18 cellular contexts compared by ENCODE assay signal in the genomic region with DNA sequence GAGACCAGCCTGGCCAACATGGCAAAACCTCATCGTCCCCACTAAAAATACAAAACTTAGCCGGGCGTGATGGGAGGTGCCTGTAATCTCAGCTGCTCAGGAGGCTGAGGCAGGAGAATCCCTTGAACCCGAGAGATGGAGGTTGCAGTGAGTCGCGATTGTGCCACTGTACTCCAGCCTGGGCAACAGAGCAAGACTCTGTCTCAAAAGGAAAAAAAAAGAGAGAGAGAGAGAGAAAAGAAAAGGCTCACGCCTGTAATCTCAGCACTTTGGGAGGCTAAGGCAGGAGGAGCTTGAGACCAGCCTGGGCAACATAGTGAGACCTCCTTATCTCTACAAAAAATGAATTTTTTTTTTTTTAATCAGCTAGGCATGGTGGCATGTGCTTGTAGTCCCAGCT.
A peak's percentile ranks its signal among the peaks of the same experiment; 100 is the strongest.
DNase-seq lines count a peak whose midpoint lies in the region; ATAC-seq, FAIRE-seq and TF ChIP-seq lines count a peak whose summit lies in the region.
"Had no signal": no experiment of that assay in that cellular context is flagged by ENCODE, and none has a peak within 500 bp of the region (broad histone marks: within the 10 kb centered on the region; RNA-seq: fewer than 3 reads in every experiment).

No MANE protein-coding gene starts in this region.

- FAIRE-seq in HepG2 (lab: Jason Lieb, UNC), result no peak
- FAIRE-seq: G401.6, GM18507 had no signal

- H3K9me3 ChIP-seq in HepG2 (ENCODE audit: low read length) (no peaks in the 10 kb centered on the region), right lobe of liver (no peaks in the 10 kb centered on the region), OCI-LY7 (ENCODE audit: low read length) (no peaks in the 10 kb centered on the region), sigmoid colon (no peaks in the 10 kb centered on the region)

- DNase-seq in HepG2 (ENCODE audit: low spot score), result no peak
- DNase-seq in right lobe of liver, result no peak
- DNase-seq in OCI-LY7 (ENCODE audit: low spot score), result no peak
- DNase-seq in nephron progenitor cell, result no peak
- DNase-seq in NK-92 (lab: John Stamatoyannopoulos, UW; ENCODE audit: unreplicated experiment), result no peak
- no peak for DNase-seq in GF-D8 (lab: John Stamatoyannopoulos, UW)
- DNase-seq in sigmoid colon, result no peak
- DNase-seq: CD4-positive, alpha-beta T cell; COR-L47; DMS 273 treated with DMSO at 0.1 percent for 48 hours; Kasumi-1; NCI-H1694 treated with DMSO at 0.1 percent for 48 hours; NCI-H446; NCI-H526 treated with DMSO at 0.1 percent for 48 hours had no signal

- H2AFZ ChIP-seq in HepG2 (ENCODE audit: low read length) (no peak overlapping the region), OCI-LY7 (ENCODE audit: low read length) (no peak overlapping the region)

- in situ Hi-C loops in HepG2 (cut with HindIII; ENCODE audit: extremely low pct_ligation_motif_present, low pct_unique_long_range_greater_than_20kb), result no loop called here

- no peak for TF ChIP-seq POLR2A in HepG2 (IDR thresholded peaks at IDR 0.05; ENCODE audit: insufficient read depth in 1 of 2, low read depth in 2 of 2, low read length in 2 of 2)
- no peak for TF ChIP-seq POLR2A in right lobe of liver (IDR thresholded peaks at IDR 0.05)
- TF ChIP-seq POLR2A in sigmoid colon (IDR thresholded peaks at IDR 0.05), result no peak

- H3K4me3 Mint-ChIP-seq in nephron progenitor cell, result no peak overlapping the region
- H3K4me3 Mint-ChIP-seq: CD4-positive, alpha-beta T cell had no signal

- H3K9me2 ChIP-seq in OCI-LY7 (ENCODE audit: insufficient read depth, low read length), result no peaks in the 10 kb centered on the region

- H3K4me2 ChIP-seq in HepG2 (ENCODE audit: low read depth, low read length) (no peak overlapping the region; the same call in 1 of the 2 replicates), OCI-LY7 (ENCODE audit: low read length) (peak overlapping the region; percentile 15; the same call in 1 of the 2 replicates)

- POLR2A ChIA-PET in HepG2 (lab: Yijun Ruan, JAX) (interaction anchor here (1.4 to 2.0 kb wide), 2 partner anchors 37 to 49 kb away, joined by 3 to 7 read pairs; no protein-coding TSS in a partner anchor), OCI-LY7 (lab: Charles Lee) (interaction anchor here (1.0 to 3.3 kb wide), 3 partner anchors 11 to 43 kb away, joined by 3 to 14 read pairs (median 13); no protein-coding TSS in a partner anchor)

- BruUV-seq in HepG2 (replicated peaks; lab: Mats Ljungman, UMichigan) (no TSS peak), OCI-LY7 (replicated peaks; lab: Mats Ljungman, UMichigan) (no TSS peak)

- H3K9me3 Mint-ChIP-seq in nephron progenitor cell, result no peaks in the 10 kb centered on the region
- H3K9me3 Mint-ChIP-seq: CD4-positive, alpha-beta T cell had no signal

- TF ChIP-seq CTCF in HepG2 (CRISPR knock-in tag; IDR thresholded peaks at IDR 0.05) (no peak), right lobe of liver (IDR thresholded peaks at IDR 0.05) (no peak), OCI-LY7 (conservative IDR thresholded peaks at IDR 0.05; ENCODE audit: low read length) (no peak), nephron progenitor cell (IDR thresholded peaks at IDR 0.05) (no peak), sigmoid colon (IDR thresholded peaks at IDR 0.05) (no peak)

- peaks cover 54% of the 10 kb centered on the region for H3K4me1 Mint-ChIP-seq in nephron progenitor cell

- no peak for TF ChIP-seq RAD21 in HepG2 (CRISPR knock-in tag; IDR thresholded peaks at IDR 0.05)

- CTCF ChIA-PET in HepG2 (lab: Yijun Ruan, JAX; ENCODE audit: low intra/inter-chr PET ratio, low total read pairs) (no interaction called here), OCI-LY7 (lab: Charles Lee; ENCODE audit: unreplicated experiment) (no interaction called here)

- H3K27ac ChIP-seq in HepG2 (ENCODE audit: extremely low read length, insufficient read depth, low read length) (peak overlapping the region; percentile 52), right lobe of liver (no peak overlapping the region), OCI-LY7 (ENCODE audit: low read depth, low read length, poor library complexity, severe bottlenecking) (peak overlapping the region; percentile 25), sigmoid colon (no peak overlapping the region)

- H3K4me3 ChIP-seq in HepG2 (replicated peaks in 1 of 3; ENCODE audit: insufficient read depth in 1 of 3, low read depth in 2 of 3, low read length in 3 of 3), result no peak overlapping the region
- no peak overlapping the region for H3K4me3 ChIP-seq in right lobe of liver
- H3K4me3 ChIP-seq in OCI-LY7 (ENCODE audit: low read depth, low read length, poor library complexity, severe bottlenecking), result no peak overlapping the region
- no peak overlapping the region for H3K4me3 ChIP-seq in sigmoid colon

- WGBS in HepG2 (ENCODE audit: low lambda C conversion rate), result 96% methylated on average over 7 of the region's 7 CpGs
- 75% methylated on average over 1 of the region's 7 CpGs for WGBS in right lobe of liver (ENCODE audit: insufficient coverage, low coverage, low lambda C conversion rate, missing lambda C conversion rate)
- 96% methylated on average over 7 of the region's 7 CpGs for WGBS in sigmoid colon, 2 donors

- no peaks in the 10 kb centered on the region for H3K27me3 ChIP-seq in HepG2 (ENCODE audit: control insufficient read depth in 1 of 2, insufficient read depth in 2 of 2, low read length in 2 of 2)
- H3K27me3 ChIP-seq in right lobe of liver, result no peaks in the 10 kb centered on the region
- H3K27me3 ChIP-seq in sigmoid colon, result no peaks in the 10 kb centered on the region

- no peak overlapping the region for H3K9ac ChIP-seq in HepG2 (ENCODE audit: insufficient read depth, low read depth, low read length)

- TF ChIP-seq EP300 in HepG2 (IDR thresholded peaks at IDR 0.05; ENCODE audit: low read depth in 2 of 2, low read length in 2 of 2), result no peak
- TF ChIP-seq EP300 in HepG2 (CRISPR knock-in tag; IDR thresholded peaks at IDR 0.05; ENCODE audit: borderline replicate concordance), result no peak
- TF ChIP-seq EP300 in sigmoid colon (IDR thresholded peaks at IDR 0.05), result no peak

- H3K36me3 ChIP-seq in HepG2 (replicated peaks in 1 of 2; ENCODE audit: control insufficient read depth in 1 of 2, insufficient read depth in 2 of 2, low read length in 2 of 2), result peaks cover 3 to 4% of the 10 kb centered on the region in 2 experiments; a peak in 2 of 5 replicates
- H3K36me3 ChIP-seq in right lobe of liver, result no peaks in the 10 kb centered on the region
- peaks cover 67% of the 10 kb centered on the region for H3K36me3 ChIP-seq in OCI-LY7 (ENCODE audit: insufficient read depth, low read length)
- H3K36me3 ChIP-seq in sigmoid colon, result no peaks in the 10 kb centered on the region

- peaks cover 38% of the 10 kb centered on the region for H3K36me3 Mint-ChIP-seq in nephron progenitor cell (ENCODE audit: low read depth)

- ATAC-seq in HepG2 (no peak), right lobe of liver (no peak), GM19351 (IDR thresholded peaks at IDR 0.05; ENCODE audit: unreplicated experiment) (no peak)
- ATAC-seq: Panc1 had no signal

- intact Hi-C loops in HepG2 (cut with micrococcal nuclease; ENCODE audit: unreplicated experiment), result no loop called here
- intact Hi-C loops in right lobe of liver (cut with DNase I), result no loop called here
- intact Hi-C loops in OCI-LY7 (cut with micrococcal nuclease; ENCODE audit: unreplicated experiment), result no loop called here
- intact Hi-C loops in sigmoid colon (cut with DNase I), result no loop called here

- H3K27ac Mint-ChIP-seq in nephron progenitor cell, result peak overlapping the region; percentile 75
- H3K27ac Mint-ChIP-seq: CD4-positive, alpha-beta T cell had no signal

- peaks cover 10% of the 10 kb centered on the region for H3K27me3 Mint-ChIP-seq in nephron progenitor cell (ENCODE audit: low read depth, poor library complexity)
- H3K27me3 Mint-ChIP-seq: CD4-positive, alpha-beta T cell had no signal

- H4K20me1 ChIP-seq in HepG2 (ENCODE audit: insufficient read depth, low read length), result peaks cover 18% of the 10 kb centered on the region; the same call in 1 of the 2 replicates
- H4K20me1 ChIP-seq in OCI-LY7 (ENCODE audit: insufficient read depth, low read length), result no peaks in the 10 kb centered on the region

- peaks cover 33% of the 10 kb centered on the region for H3K4me1 ChIP-seq in HepG2 (ENCODE audit: insufficient read depth, low read length)
- H3K4me1 ChIP-seq in right lobe of liver, result peaks cover 0 to 4% (median 0%) of the 10 kb centered on the region in 4 donors
- peaks cover 52% of the 10 kb centered on the region for H3K4me1 ChIP-seq in OCI-LY7 (ENCODE audit: insufficient read depth, low read length, poor library complexity, severe bottlenecking)
- peaks cover 0 to 7% (median 0%) of the 10 kb centered on the region in 4 donors for H3K4me1 ChIP-seq in sigmoid colon

- H3K79me2 ChIP-seq in HepG2 (ENCODE audit: insufficient read depth, low read length), result peaks cover 3% of the 10 kb centered on the region
- H3K79me2 ChIP-seq in OCI-LY7 (ENCODE audit: insufficient read depth, low read depth, low read length), result peaks cover 85% of the 10 kb centered on the region

TF ChIP-seq in HepG2, 621 proteins besides CTCF, POLR2A, EP300 and RAD21:
- TF ChIP-seq ZNF121 (CRISPR knock-in tag; IDR thresholded peaks at IDR 0.05), result peak; percentile 52; the same call in 1 of the 2 replicates
- TF ChIP-seq, protein P1, sequence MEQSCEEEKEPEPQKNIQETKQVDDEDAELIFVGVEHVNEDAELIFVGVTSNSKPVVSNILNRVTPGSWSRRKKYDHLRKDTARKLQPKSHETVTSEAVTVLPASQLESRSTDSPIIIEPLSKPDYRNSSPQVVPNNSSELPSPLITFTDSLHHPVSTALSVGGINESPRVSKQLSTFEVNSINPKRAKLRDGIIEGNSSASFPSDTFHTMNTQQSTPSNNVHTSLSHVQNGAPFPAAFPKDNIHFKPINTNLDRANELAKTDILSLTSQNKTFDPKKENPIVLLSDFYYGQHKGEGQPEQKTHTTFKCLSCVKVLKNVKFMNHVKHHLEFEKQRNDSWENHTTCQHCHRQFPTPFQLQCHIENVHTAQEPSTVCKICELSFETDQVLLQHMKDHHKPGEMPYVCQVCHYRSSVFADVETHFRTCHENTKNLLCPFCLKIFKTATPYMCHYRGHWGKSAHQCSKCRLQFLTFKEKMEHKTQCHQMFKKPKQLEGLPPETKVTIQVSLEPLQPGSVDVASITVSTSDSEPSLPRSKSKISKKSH (CRISPR knock-in tag; IDR thresholded peaks at IDR 0.05; ENCODE audit: borderline replicate concordance), result no peak
TF ChIP-seq in HepG2: peak in this region for 1.

Comparison
In these comparisons a context has a peak if more than half of its experiments do, and no peak if none do; other contexts are left out.
1. H3K27ac ChIP-seq: peak in HepG2 (single experiment) and OCI-LY7 (single experiment); none in right lobe of liver (0 of 3) and sigmoid colon (0 of 4).